Comparison of ENCODE assay signal across 9 cellular contexts in the genomic region with DNA sequence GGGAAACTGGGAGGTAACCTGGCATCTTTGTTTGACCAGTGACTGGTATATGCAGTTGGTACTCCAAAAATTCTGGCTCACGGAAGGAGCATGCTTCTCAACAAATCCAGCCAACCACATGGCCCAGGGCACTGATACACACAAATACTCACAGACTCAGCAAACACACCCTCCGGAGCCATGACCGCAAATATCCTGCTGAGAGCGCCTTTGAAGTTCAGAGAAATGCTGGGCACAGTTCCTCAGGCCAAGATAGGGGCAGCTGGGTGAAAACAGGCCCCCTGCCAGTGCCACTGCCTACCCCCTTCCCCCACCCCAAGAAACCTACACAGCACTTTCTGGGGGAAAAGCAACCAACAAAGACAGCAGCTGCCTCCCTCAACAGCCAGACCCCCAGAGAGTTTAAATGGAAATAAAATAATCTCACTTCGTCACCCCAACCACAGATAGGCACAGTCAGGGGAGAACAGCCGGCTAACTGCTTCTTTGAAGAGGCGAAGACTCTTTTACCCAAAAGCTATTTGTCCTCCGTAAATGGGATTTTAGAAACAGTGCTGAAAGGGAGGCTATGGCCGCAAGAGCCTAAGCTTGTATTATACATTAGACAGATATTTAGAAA.
DNase-seq lines count a peak whose midpoint lies in the region; ATAC-seq and TF ChIP-seq lines count a peak whose summit lies in the region.
"Had no signal": no experiment of that assay in that cellular context is flagged by ENCODE, and none has a peak within 500 bp of the region (broad histone marks: within the 10 kb centered on the region; RNA-seq: fewer than 3 reads in every experiment).

No MANE protein-coding gene starts in this region.

- no peak overlapping the region for H3K9ac ChIP-seq in H9 (ENCODE audit: extremely low read depth, insufficient read length, low read length)

- no peaks in the 10 kb centered on the region for H3K36me3 Mint-ChIP-seq in H9 (ENCODE audit: insufficient read depth in 1 of 3, low read depth in 3 of 3)
- no peaks in the 10 kb centered on the region for H3K36me3 Mint-ChIP-seq in T-helper 2 cell treated with Interferon-gamma antibody and Interleukin-4, amounts not matched to agents 5 μg/mL and 100 μg/mL, for 36 hours (ENCODE audit: low read depth)

- peaks cover 6% of the 10 kb centered on the region for H3K27me3 Mint-ChIP-seq in H9 (ENCODE audit: low read depth)
- H3K27me3 Mint-ChIP-seq in T-helper 2 cell treated with Interferon-gamma antibody and Interleukin-4, amounts not matched to agents 5 μg/mL and 100 μg/mL, for 36 hours (ENCODE audit: low read depth) = peaks cover 8% of the 10 kb centered on the region

- H3K4me1 Mint-ChIP-seq in H9 = peaks cover 6 to 17% of the 10 kb centered on the region in 2 experiments
- peaks cover 8% of the 10 kb centered on the region for H3K4me1 Mint-ChIP-seq in T-helper 2 cell treated with Interferon-gamma antibody and Interleukin-4, amounts not matched to agents 5 μg/mL and 100 μg/mL, for 36 hours (ENCODE audit: low read depth)

- peak; percentile 14 for DNase-seq in DMS79 (lab: John Stamatoyannopoulos, UW)
- DNase-seq in H9 = peak; percentile 15
- no peak for DNase-seq in T-helper 2 cell treated with Interferon-gamma antibody and Interleukin-4, amounts not matched to agents 5 μg/mL and 100 μg/mL, for 36 hours (ENCODE audit: low spot score)
- peak; percentile 35 for DNase-seq in lung (ENCODE audit: low spot score)
- DNase-seq in activated CD4-positive, CD25-positive, alpha-beta regulatory T cell (lab: John Stamatoyannopoulos, UW) = no peak
- DNase-seq in germinal center (ENCODE audit: low spot score) = no peak
- DNase-seq in WERI-Rb-1 = no peak
- DNase-seq: NCI-H1436 treated with DMSO at 0.1 percent for 48 hours, uterus had no signal

- H3K27ac ChIP-seq in H9 (ENCODE audit: insufficient read length, low read depth, low read length) = no peak overlapping the region
- no peak overlapping the region for H3K27ac ChIP-seq in lung (ENCODE audit: low read depth in 1 of 2, low read length in 1 of 2)
- H3K27ac ChIP-seq in WERI-Rb-1 = no peak overlapping the region
- H3K27ac ChIP-seq: uterus had no signal

- no peaks in the 10 kb centered on the region for H3K23me2 ChIP-seq in H9 (ENCODE audit: insufficient read length, low read depth, low read length, poor library complexity, severe bottlenecking)

- H2BK20ac ChIP-seq in H9 (ENCODE audit: low read depth, low read length, poor library complexity, severe bottlenecking) = no peak overlapping the region

- H3K27me3 ChIP-seq in H9 (ENCODE audit: insufficient read depth, low read length) = no peaks in the 10 kb centered on the region
- H3K27me3 ChIP-seq in lung (ENCODE audit: control insufficient read depth, insufficient read depth) = no peaks in the 10 kb centered on the region
- no peaks in the 10 kb centered on the region for H3K27me3 ChIP-seq in WERI-Rb-1 (ENCODE audit: insufficient read depth, low read depth, severe bottlenecking)
- H3K27me3 ChIP-seq: uterus had no signal

- H4K5ac ChIP-seq in H9 (ENCODE audit: insufficient read length, low read depth, low read length) = no peak overlapping the region

- no peaks in the 10 kb centered on the region for H3K79me2 ChIP-seq in H9 (ENCODE audit: insufficient read depth, low read length)

- H4K91ac ChIP-seq in H9 (ENCODE audit: insufficient read length, low read depth, low read length) = no peak overlapping the region

- no peaks in the 10 kb centered on the region for H4K20me1 ChIP-seq in H9 (ENCODE audit: control insufficient read depth, insufficient read depth, insufficient read length)

- H3K4me3 ChIP-seq in lung (no peak overlapping the region), WERI-Rb-1 (ENCODE audit: low read depth, low read length) (no peak overlapping the region)
- H3K4me3 ChIP-seq: uterus had no signal

- TF ChIP-seq CTCF in H9 (conservative IDR thresholded peaks at IDR 0.05) = no peak
- no peak for TF ChIP-seq CTCF in lung (IDR thresholded peaks at IDR 0.05; ENCODE audit: control extremely low read depth, extremely low read depth)
- no peak for TF ChIP-seq CTCF in WERI-Rb-1 (IDR thresholded peaks at IDR 0.05; ENCODE audit: low read depth, low read length)

- no peak overlapping the region for H2BK12ac ChIP-seq in H9 (ENCODE audit: insufficient read length, low read depth, low read length)

- no peak overlapping the region for H4K8ac ChIP-seq in H9 (replicated peaks; ENCODE audit: insufficient read length, low read depth, low read length)

- peaks cover 0 to 5% of the 10 kb centered on the region in 2 experiments; a peak in 1 of 5 replicates for H3K9me3 Mint-ChIP-seq in H9
- H3K9me3 Mint-ChIP-seq in T-helper 2 cell treated with Interferon-gamma antibody and Interleukin-4, amounts not matched to agents 5 μg/mL and 100 μg/mL, for 36 hours = no peaks in the 10 kb centered on the region

- no peak overlapping the region for H3K56ac ChIP-seq in H9 (ENCODE audit: insufficient read length, low read depth, low read length)

- H2AFZ ChIP-seq in H9 (ENCODE audit: low read length) = no peak overlapping the region

- H2AK5ac ChIP-seq in H9 (ENCODE audit: insufficient read length, low read length) = no peak overlapping the region

- no peak overlapping the region for H3K4me2 ChIP-seq in H9 (ENCODE audit: insufficient read depth, insufficient read length, low read length)

- H3K36me3 ChIP-seq in lung (ENCODE audit: control insufficient read depth in 2 of 2, insufficient read depth in 2 of 2, low read length in 2 of 2) = no peaks in the 10 kb centered on the region
- no peaks in the 10 kb centered on the region for H3K36me3 ChIP-seq in WERI-Rb-1
- H3K36me3 ChIP-seq: uterus had no signal

- H3K4ac ChIP-seq in H9 (ENCODE audit: low read depth, low read length) = no peak overlapping the region

- H2BK15ac ChIP-seq in H9 (ENCODE audit: low read depth, low read length) = no peak overlapping the region

- no CpG with 5 or more reads among the region's 9 CpGs for WGBS in H9 (ENCODE audit: extremely low coverage, insufficient read length, low lambda C conversion rate)
- 77 to 82% methylated on average over 9 of the region's 9 CpGs for WGBS in lung, 2 donors

- H3K18ac ChIP-seq in H9 (ENCODE audit: insufficient read length, low read depth, low read length) = no peak overlapping the region

- no peak overlapping the region for H3K4me3 Mint-ChIP-seq in H9
- no peak overlapping the region for H3K4me3 Mint-ChIP-seq in T-helper 2 cell treated with Interferon-gamma antibody and Interleukin-4, amounts not matched to agents 5 μg/mL and 100 μg/mL, for 36 hours

- no peaks in the 10 kb centered on the region for H3K4me1 ChIP-seq in H9 (ENCODE audit: insufficient read depth, low read length)
- no peaks in the 10 kb centered on the region for H3K4me1 ChIP-seq in lung (ENCODE audit: control insufficient read depth in 2 of 2, insufficient read depth in 2 of 2, low read length in 2 of 2)
- H3K4me1 ChIP-seq: uterus had no signal

- peak overlapping the region in 1 of 3 experiments; percentile 80; a peak in 2 of 7 replicates for H3K27ac Mint-ChIP-seq in H9
- H3K27ac Mint-ChIP-seq in T-helper 2 cell treated with Interferon-gamma antibody and Interleukin-4, amounts not matched to agents 5 μg/mL and 100 μg/mL, for 36 hours = peak overlapping the region; percentile 26

- H3K79me1 ChIP-seq in H9 (ENCODE audit: insufficient read depth, low read depth, low read length, poor library complexity, severe bottlenecking) = no peaks in the 10 kb centered on the region

- no peak overlapping the region for H3K14ac ChIP-seq in H9 (ENCODE audit: insufficient read depth, low read length)

- ATAC-seq in lung (ENCODE audit: insufficient read depth, low FRiP score) = no peak

- H3K9me3 ChIP-seq in H9 (ENCODE audit: control insufficient read depth, low read depth, low read length) (no peaks in the 10 kb centered on the region), lung (ENCODE audit: control insufficient read depth in 2 of 2, insufficient read depth in 1 of 2, low read length in 1 of 2) (no peaks in the 10 kb centered on the region), WERI-Rb-1 (ENCODE audit: severe bottlenecking) (no peaks in the 10 kb centered on the region)
- H3K9me3 ChIP-seq: uterus had no signal

- H2BK120ac ChIP-seq in H9 (ENCODE audit: low read depth, low read length, poor library complexity, severe bottlenecking) = no peak overlapping the region

- H3K23ac ChIP-seq in H9 (ENCODE audit: insufficient read length, low read depth, low read length) = no peak overlapping the region

- no peak overlapping the region for H3T11ph ChIP-seq in H9 (ENCODE audit: low read length)

- no peak overlapping the region for H2BK5ac ChIP-seq in H9 (ENCODE audit: insufficient read length, low read length)

Comparison
In these comparisons a context has a peak if more than half of its experiments do, and no peak if none do; other contexts are left out.
1. DNase-seq: peak in DMS79 (single experiment), H9 (single experiment) and lung (single experiment); none in T-helper 2 cell treated with Interferon-gamma antibody and Interleukin-4, amounts not matched to agents 5 μg/mL and 100 μg/mL, for 36 hours (single experiment), activated CD4-positive, CD25-positive, alpha-beta regulatory T cell (0 of 4), germinal center (single experiment) and WERI-Rb-1 (single experiment).